8 cellular contexts compared by ENCODE assay signal in genomic region chr21:44892536-44893277, GRCh38. TPM values are rescaled to one million over a fixed set of nuclear protein-coding genes. Genes with fewer than 3 reads are reported as not detected.
DNase-seq lines count a peak whose midpoint lies in the region; ATAC-seq and TF ChIP-seq lines count a peak whose summit lies in the region.

No MANE protein-coding gene starts in this region.

- 34 to 35% methylated on average over 14 to 15 of the region's 15 CpGs for WGBS in body of pancreas, 2 donors

- H3K9me2 ChIP-seq in Karpas-422 (replicated peaks; ENCODE audit: insufficient read depth, low read length): no peaks in the 10 kb centered on the region

- H3K27ac ChIP-seq in Karpas-422 (ENCODE audit: low read length): peak overlapping the region; percentile 88
- no peak overlapping the region for H3K27ac ChIP-seq in body of pancreas

- H3K27me3 ChIP-seq in Karpas-422 (ENCODE audit: low read length) (no peaks in the 10 kb centered on the region), body of pancreas (peaks cover 0 to 5% of the 10 kb centered on the region in 2 donors), kidney epithelial cell (ENCODE audit: control insufficient read depth, insufficient read depth, low read length) (peaks cover 45% of the 10 kb centered on the region)

- DNase-seq in GM12865 (ENCODE audit: low read depth) (peak; percentile 80), Karpas-422 (peak; percentile 92), UCSD-AML1 (lab: John Stamatoyannopoulos, UW; ENCODE audit: unreplicated experiment) (peak; percentile 77), body of pancreas (peak; percentile 60 to 75 (median 68)), kidney epithelial cell (ENCODE audit: low read depth) (no peak), NCI-H1048 (lab: John Stamatoyannopoulos, UW) (no peak)
- peak; percentile 68 for DNase-seq in stimulated activated CD8-positive, alpha-beta memory T cell treated with anti-CD3 and anti-CD28 coated beads, Interleukin-12 subunit alpha, Interleukin-12 subunit beta, amount 100 ng/mL, for 1 hour (ENCODE audit: low read depth)

- no peak for TF ChIP-seq POLR2A in body of pancreas (IDR thresholded peaks at IDR 0.05)

- H3K4me1 ChIP-seq in Karpas-422 (ENCODE audit: low read length) (peaks cover 63% of the 10 kb centered on the region), body of pancreas (no peaks in the 10 kb centered on the region)

- no peak overlapping the region for H2AFZ ChIP-seq in Karpas-422 (ENCODE audit: low read length)

- H4K20me1 ChIP-seq in Karpas-422 (ENCODE audit: insufficient read depth, low read depth, low read length): no peaks in the 10 kb centered on the region

- H3K79me2 ChIP-seq in Karpas-422 (ENCODE audit: low read length): no peaks in the 10 kb centered on the region

- peak; percentile 68 for ATAC-seq in body of pancreas
- no peak for ATAC-seq in HG03520 (IDR thresholded peaks at IDR 0.05; ENCODE audit: unreplicated experiment)

- peaks cover 8% of the 10 kb centered on the region; the same call in 1 of the 2 replicates for H3K36me3 ChIP-seq in Karpas-422 (ENCODE audit: insufficient read depth, low read length)
- no peaks in the 10 kb centered on the region for H3K36me3 ChIP-seq in body of pancreas (replicated peaks in 1 of 2; ENCODE audit: insufficient read depth in 1 of 2, low read depth in 2 of 2)
- H3K36me3 ChIP-seq in kidney epithelial cell (ENCODE audit: control insufficient read depth, insufficient read depth, low read length): no peaks in the 10 kb centered on the region

- intact Hi-C loops in body of pancreas (cut with DNase I): no loop called here

- H3K4me2 ChIP-seq in Karpas-422 (ENCODE audit: low read depth, low read length, poor library complexity, severe bottlenecking): no peak overlapping the region

- H3K9me3 ChIP-seq in Karpas-422 (ENCODE audit: low read length): no peaks in the 10 kb centered on the region
- H3K9me3 ChIP-seq in body of pancreas: no peaks in the 10 kb centered on the region

- H3K9ac ChIP-seq in Karpas-422 (ENCODE audit: low read length): peak overlapping the region; percentile 23; the same call in 1 of the 2 replicates

- peak; percentile 96 for TF ChIP-seq CTCF in GM12865 (IDR thresholded peaks at IDR 0.05; ENCODE audit: insufficient read depth, low read depth, low read length, missing control alignments)
- TF ChIP-seq CTCF in body of pancreas (IDR thresholded peaks at IDR 0.05): peak; percentile 66 to 77 (median 72)
- peak; percentile 80 for TF ChIP-seq CTCF in kidney epithelial cell (IDR thresholded peaks at IDR 0.05; ENCODE audit: insufficient read depth, low read length, poor library complexity, severe bottlenecking)

- no peak overlapping the region for H3K4me3 ChIP-seq in GM12865 (ENCODE audit: low read depth, low read length)
- no peak overlapping the region for H3K4me3 ChIP-seq in Karpas-422 (ENCODE audit: low read length)
- no peak overlapping the region for H3K4me3 ChIP-seq in body of pancreas
- no peak overlapping the region for H3K4me3 ChIP-seq in kidney epithelial cell (ENCODE audit: low read depth, low read length)

RNA-seq across cellular contexts. Expression of gene PTTG1IP, which starts 19.2 kb away (rescaled TPM):
- total RNA-seq in Karpas-422 (2014; rRNA removed; shearing (Covaris generic); ENCODE audit: low replicate concordance): 37.8 and 44.7 TPM in 2 replicates
- 100 to 1,000 TPM in 1 of 2 donors, 10 to 100 TPM in 1; 71.5 to 106 TPM for total RNA-seq in body of pancreas
- total RNA-seq in kidney epithelial cell: 538 and 561 TPM in 2 replicates

RNA-seq across cellular contexts. Expression of gene ITGB2, which starts 28.0 kb away (rescaled TPM):
- 252 and 484 TPM in 2 replicates for total RNA-seq in Karpas-422 (2014; rRNA removed; shearing (Covaris generic); ENCODE audit: low replicate concordance)
- 10 to 100 TPM; 17.8 to 23.3 TPM for total RNA-seq in body of pancreas
- 6.9 and 9.1 TPM in 2 replicates for total RNA-seq in kidney epithelial cell

RNA-seq across cellular contexts. Expression of gene SLX9, which starts 47.1 kb away (rescaled TPM):
- total RNA-seq in Karpas-422 (2014; rRNA removed; shearing (Covaris generic); ENCODE audit: low replicate concordance): 12.2 and 48.7 TPM in 2 replicates
- total RNA-seq in body of pancreas: 1 to 10 TPM; 5.6 to 9.3 TPM
- 25.7 and 38.6 TPM in 2 replicates for total RNA-seq in kidney epithelial cell

Comparison
In these comparisons a context has a peak if more than half of its experiments do, and no peak if none do; other contexts are left out.
1. DNase-seq: peak in GM12865 (single experiment), Karpas-422 (single experiment), UCSD-AML1 (single experiment), body of pancreas (4 of 4) and stimulated activated CD8-positive, alpha-beta memory T cell treated with anti-CD3 and anti-CD28 coated beads, Interleukin-12 subunit alpha, Interleukin-12 subunit beta, amount 100 ng/mL, for 1 hour (single experiment); none in kidney epithelial cell (single experiment) and NCI-H1048 (single experiment).
2. RNA of gene ITGB2, which starts 28.0 kb away (total RNA-seq): 252 to 484 TPM in Karpas-422; 17.8 to 23.3 TPM in body of pancreas and 6.9 to 9.1 TPM in kidney epithelial cell; every median in the first group is over 10 times any median in the second.
3. Peak in every context shown above with its lines, with median percentiles within 50 percentile points of each other: CTCF ChIP-seq.